ENCODE assay signal across 8 cellular contexts in genomic region chr16:67846320-67847063, GRCh38. TPM values are rescaled to one million over a fixed set of nuclear protein-coding genes. Genes with fewer than 3 reads are reported as not detected.
DNase-seq lines count a peak whose midpoint lies in the region; ATAC-seq, FAIRE-seq and TF ChIP-seq lines count a peak whose summit lies in the region.

Gene NUTF2, plus strand, starts transcription at chr16:67846933. Its CDS starts 18,198 bp downstream, at chr16:67865131.

- TF ChIP-seq CTCF in OCI-LY1 (IDR thresholded peaks at IDR 0.05; ENCODE audit: low read length), result no peak
- no peak for TF ChIP-seq CTCF in mesothelial cell of epicardium (IDR thresholded peaks at IDR 0.05; ENCODE audit: unreplicated experiment)

- H3F3A ChIP-seq in OCI-LY1 (ENCODE audit: insufficient read depth, low read length), result no peaks in the 10 kb centered on the region

- H3K27ac Mint-ChIP-seq in mesothelial cell of epicardium, result peak within 1 kb of the TSS; percentile 98

- peak; percentile 12 for FAIRE-seq in endometrium (lab: Jason Lieb, UNC)

- no peaks in the 10 kb centered on the region for H3K9me3 Mint-ChIP-seq in mesothelial cell of epicardium

- H3K4me3 ChIP-seq in HUES64 (ENCODE audit: low read length) (peak within 1 kb of the TSS; percentile 92), OCI-LY1 (ENCODE audit: low read depth, low read length, poor library complexity, severe bottlenecking) (peak within 1 kb of the TSS; percentile 95)

- no peaks in the 10 kb centered on the region for H3K9me3 ChIP-seq in HUES64 (ENCODE audit: insufficient read depth, low read depth, low read length)
- H3K9me3 ChIP-seq in OCI-LY1 (ENCODE audit: low read length), result no peaks in the 10 kb centered on the region

- peak; percentile 53 for ATAC-seq in GM21423 (IDR thresholded peaks at IDR 0.05; ENCODE audit: unreplicated experiment)

- H2AFZ ChIP-seq in OCI-LY1 (ENCODE audit: low read length), result no peak within 1 kb of the TSS

- H3K9ac ChIP-seq in HUES64 (ENCODE audit: low read depth, low read length) (peak within 1 kb of the TSS; percentile 93), OCI-LY1 (ENCODE audit: low read length) (peak within 1 kb of the TSS; percentile 85)

- H3K9me2 ChIP-seq in OCI-LY1 (ENCODE audit: low read depth, low read length), result no peaks in the 10 kb centered on the region

- peaks cover 29% of the 10 kb centered on the region for H3K4me1 ChIP-seq in HUES64 (ENCODE audit: insufficient read depth, low read length)
- H3K4me1 ChIP-seq in OCI-LY1 (ENCODE audit: insufficient read depth, low read length, severe bottlenecking), result peaks cover 46% of the 10 kb centered on the region

- H3K36me3 ChIP-seq in HUES64 (ENCODE audit: insufficient read depth, low read length), result peaks cover 13% of the 10 kb centered on the region; the same call in 1 of the 2 replicates
- H3K36me3 ChIP-seq in OCI-LY1 (ENCODE audit: insufficient read depth, low read length), result peaks cover 6% of the 10 kb centered on the region

- H3K4me2 ChIP-seq in OCI-LY1 (ENCODE audit: low read length), result peak within 1 kb of the TSS; percentile 92

- H3K27ac ChIP-seq in HUES64 (ENCODE audit: low read depth, low read length) (peak within 1 kb of the TSS; percentile 90), OCI-LY1 (ENCODE audit: low read depth, low read length, poor library complexity, severe bottlenecking) (peak within 1 kb of the TSS; percentile 87)

- H3K4me3 Mint-ChIP-seq in mesothelial cell of epicardium, result peak within 1 kb of the TSS; percentile 81

- peaks cover 27% of the 10 kb centered on the region for H3K79me2 ChIP-seq in OCI-LY1 (ENCODE audit: insufficient read depth, low read length)

- no peaks in the 10 kb centered on the region for H4K20me1 ChIP-seq in OCI-LY1 (ENCODE audit: insufficient read depth, low read length)

- peaks cover 3% of the 10 kb centered on the region for H3K36me3 Mint-ChIP-seq in mesothelial cell of epicardium

- peaks cover 46% of the 10 kb centered on the region for H3K4me1 Mint-ChIP-seq in mesothelial cell of epicardium

- no peaks in the 10 kb centered on the region for H3K27me3 ChIP-seq in HUES64 (ENCODE audit: insufficient read depth, low read length)
- no peaks in the 10 kb centered on the region for H3K27me3 ChIP-seq in OCI-LY1 (ENCODE audit: insufficient read depth, low read length)

- under 1% methylated on average over 57 of the region's 57 CpGs for WGBS in HUES64

- in situ Hi-C loops in Caki2 (cut with HindIII; ENCODE audit: low pct_unique_long_range_greater_than_20kb, low sequenced_read_pairs), result no loop called here

- DNase-seq in Caki2 (ENCODE audit: low read depth) (peak; percentile 97), mesothelial cell of epicardium (ENCODE audit: low spot score in 2 of 2, unreplicated experiment in 2 of 2) (peak; percentile 94 to 95)
- DNase-seq in activated CD8-positive, alpha-beta memory T cell treated with anti-CD3 and anti-CD28 coated beads, Interleukin-2, amount 50 U/mL, for 4 hours, result peak; percentile 95
- peak; percentile 84 to 90 for DNase-seq in stimulated activated CD8-positive, alpha-beta memory T cell treated with anti-CD3 and anti-CD28 coated beads, Interleukin-2, amount 100 ng/mL, for 1 hour (ENCODE audit: low read depth in 2 of 2)

- H3K27me3 Mint-ChIP-seq in mesothelial cell of epicardium (ENCODE audit: low read depth), result no peaks in the 10 kb centered on the region

RNA-seq across cellular contexts. Expression of gene NUTF2, which starts in this region (rescaled TPM):
- total RNA-seq in Caki2 (2014; rRNA removed; shearing (Covaris generic); ENCODE audit: low replicate concordance), result 240 and 242 TPM in 2 replicates
- polyA plus RNA-seq in HUES64 (2013, experiment 1 of 2), result 242 TPM
- polyA plus RNA-seq in HUES64 (2013, experiment 2 of 2), result 239 TPM
- total RNA-seq in mesothelial cell of epicardium, result 130 to 141 TPM (median 132 TPM) in 3 replicates

Comparison
In these comparisons a context has a peak if more than half of its experiments do, and no peak if none do; other contexts are left out.
1. Peak in every context shown above with its lines: DNase-seq, ATAC-seq, H3K4me3 ChIP-seq and H3K27ac ChIP-seq.